In genomic region chr10:30210296-30210695, GRCh38 we compare ENCODE assay signal across 31 cellular contexts.
DNase-seq lines count a peak whose midpoint lies in the region; ATAC-seq and TF ChIP-seq lines count a peak whose summit lies in the region.
"Had no signal": no experiment of that assay in that cellular context is flagged by ENCODE, and none has a peak within 500 bp of the region (broad histone marks: within the 10 kb centered on the region; RNA-seq: fewer than 3 reads in every experiment).

No MANE protein-coding gene starts in this region.

- H3K9me3 ChIP-seq in right atrium auricular region, result no peaks in the 10 kb centered on the region
- no peaks in the 10 kb centered on the region for H3K9me3 ChIP-seq in left ventricle myocardium inferior (replicated peaks)
- H3K9me3 ChIP-seq: A549, BE2C, Caco-2 had no signal

- H3K27me3 ChIP-seq in right atrium auricular region (no peaks in the 10 kb centered on the region), left ventricle myocardium inferior (ENCODE audit: low read depth) (no peaks in the 10 kb centered on the region), GM23338 (ENCODE audit: insufficient read depth) (no peaks in the 10 kb centered on the region)
- H3K27me3 ChIP-seq: BE2C; BLaER1; BLaER1 treated with 17β-estradiol and CSF1 and Interleukin-3, amounts not matched to agents 10 nM and 100 nM had no signal

- no peaks in the 10 kb centered on the region for H3K9me2 ChIP-seq in GM23338 (ENCODE audit: insufficient read depth)

- no peak overlapping the region for H3K27ac Mint-ChIP-seq in GM23338
- H3K27ac Mint-ChIP-seq: B cell; CD14-positive monocyte; CD4-positive, alpha-beta memory T cell; CD4-positive, alpha-beta T cell; CD4-positive, CD25-positive, alpha-beta regulatory T cell; CD8-positive, alpha-beta T cell had no signal

- H3K9me3 Mint-ChIP-seq in GM23338, result no peaks in the 10 kb centered on the region
- H3K9me3 Mint-ChIP-seq: CD4-positive, alpha-beta memory T cell; CD4-positive, alpha-beta T cell; CD8-positive, alpha-beta T cell had no signal

- H3K27ac ChIP-seq in right atrium auricular region (no peak overlapping the region), left ventricle myocardium inferior (replicated peaks) (no peak overlapping the region), GM23338 (ENCODE audit: low read depth) (no peak overlapping the region)
- H3K27ac ChIP-seq: 22Rv1; A549; BLaER1; BLaER1 treated with 17β-estradiol and CSF1 and Interleukin-3, amounts not matched to agents 10 nM and 100 nM; C4-2B had no signal

- H3K4me3 ChIP-seq in right atrium auricular region (no peak overlapping the region), left ventricle myocardium inferior (no peak overlapping the region), GM23338 (no peak overlapping the region)
- H3K4me3 ChIP-seq: A549; BLaER1; BLaER1 treated with 17β-estradiol and CSF1 and Interleukin-3, amounts not matched to agents 10 nM and 100 nM had no signal

- H4K20me1 ChIP-seq in GM23338 (replicated peaks; ENCODE audit: insufficient read depth), result no peaks in the 10 kb centered on the region
- H4K20me1 ChIP-seq: BLaER1; BLaER1 treated with 17β-estradiol and CSF1 and Interleukin-3, amounts not matched to agents 10 nM and 100 nM had no signal

- H3K79me2 ChIP-seq in GM23338 (replicated peaks; ENCODE audit: insufficient read depth), result no peaks in the 10 kb centered on the region

- no peaks in the 10 kb centered on the region for H3K27me3 Mint-ChIP-seq in GM23338 (ENCODE audit: insufficient read depth, low read depth, poor library complexity)

- TF ChIP-seq CTCF in right atrium auricular region (IDR thresholded peaks at IDR 0.05) (no peak), left ventricle myocardium inferior (IDR thresholded peaks at IDR 0.05; ENCODE audit: borderline replicate concordance) (no peak), GM23338 (conservative IDR thresholded peaks at IDR 0.05; ENCODE audit: low read depth in 2 of 2) (no peak)

- DNase-seq in right atrium auricular region (ENCODE audit: low spot score) (peak; percentile 4), left ventricle myocardium inferior (no peak), GM23338 (ENCODE audit: low spot score) (no peak), NOMO-1 treated with dmso at 0.1 percent for 144 hours (lab: John Stamatoyannopoulos, UW; ENCODE audit: unreplicated experiment) (no peak)
- DNase-seq: 8988T; ACHN; AML-193; BE2C; C1 segment of cervical spinal cord; Caco-2; Calu3; CD4-positive, alpha-beta memory T cell; CD4-positive, alpha-beta T cell; CD4-positive, CD25-positive, alpha-beta regulatory T cell; CD8-positive, alpha-beta memory T cell; CD8-positive, alpha-beta T cell; COR-L47; DMS 273 treated with DMSO at 0.1 percent for 48 hours; DMS153; DMS53; DMS79; DMS79 treated with DMSO at 0.1 percent for 48 hours; DND-41; EL had no signal

- H3F3A ChIP-seq in GM23338 (replicated peaks; ENCODE audit: low read depth), result no peaks in the 10 kb centered on the region

- intact Hi-C loops in left ventricle myocardium inferior (cut with micrococcal nuclease), result no loop called here

- H3K4me1 Mint-ChIP-seq in GM23338, result no peaks in the 10 kb centered on the region
- H3K4me1 Mint-ChIP-seq: B cell; CD14-positive monocyte; CD4-positive, alpha-beta memory T cell; CD8-positive, alpha-beta memory T cell had no signal

- H3K4me1 ChIP-seq in right atrium auricular region (peaks cover 0 to 8% of the 10 kb centered on the region in 2 donors), left ventricle myocardium inferior (peaks cover 5% of the 10 kb centered on the region), GM23338 (ENCODE audit: insufficient read depth) (no peaks in the 10 kb centered on the region)
- H3K4me1 ChIP-seq: A549, BE2C had no signal

- no peak overlapping the region for H3K4me3 Mint-ChIP-seq in GM23338
- H3K4me3 Mint-ChIP-seq: B cell; CD14-positive monocyte; CD4-positive, alpha-beta memory T cell; CD4-positive, alpha-beta T cell; CD4-positive, CD25-positive, alpha-beta regulatory T cell; CD8-positive, alpha-beta memory T cell; CD8-positive, alpha-beta T cell had no signal

- ATAC-seq in GM23338, result no peak
- ATAC-seq: A549; CD8-positive, alpha-beta T cell had no signal

- peak overlapping the region; percentile 66; the same call in 1 of the 2 replicates for H2AFZ ChIP-seq in GM23338

- no peak overlapping the region for H3K4me2 ChIP-seq in GM23338
- H3K4me2 ChIP-seq: A549; BLaER1; BLaER1 treated with 17β-estradiol and CSF1 and Interleukin-3, amounts not matched to agents 10 nM and 100 nM had no signal

- H3K36me3 ChIP-seq in right atrium auricular region (no peaks in the 10 kb centered on the region), left ventricle myocardium inferior (no peaks in the 10 kb centered on the region), GM23338 (ENCODE audit: insufficient read depth) (no peaks in the 10 kb centered on the region)
- H3K36me3 ChIP-seq: BE2C, BLaER1 had no signal

- H3K36me3 Mint-ChIP-seq in GM23338 (ENCODE audit: low read depth), result no peaks in the 10 kb centered on the region
- H3K36me3 Mint-ChIP-seq: CD14-positive monocyte; CD4-positive, alpha-beta memory T cell; CD4-positive, CD25-positive, alpha-beta regulatory T cell; CD8-positive, alpha-beta memory T cell; CD8-positive, alpha-beta T cell had no signal

TF ChIP-seq in GM23338, 12 proteins besides CTCF, POLR2A, EP300 and RAD21:
- TF ChIP-seq JUNB (IDR thresholded peaks at IDR 0.05; ENCODE audit: unreplicated experiment), result no peak
TF ChIP-seq in GM23338: peak in this region for 0.
